Comparison of ENCODE assay signal across 8 cellular contexts in the genomic region with DNA sequence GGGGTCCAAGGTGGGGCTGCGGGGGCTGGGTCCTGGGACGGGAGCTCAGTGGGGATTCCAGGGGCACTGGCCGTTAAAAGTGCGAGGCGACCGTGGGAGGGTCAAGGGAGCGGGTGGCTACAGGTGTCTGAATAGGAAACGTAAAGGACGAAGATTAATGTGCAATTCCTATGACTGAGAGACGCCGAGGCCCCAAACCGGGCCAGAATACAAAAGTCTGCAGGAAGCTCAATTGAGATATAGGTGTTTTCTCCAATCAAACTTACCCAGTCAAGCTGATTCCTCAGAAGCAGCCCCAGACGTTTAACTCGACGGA. TPM values are rescaled to one million over a fixed set of nuclear protein-coding genes. Genes with fewer than 3 reads are reported as not detected.
A peak's percentile ranks its signal among the peaks of the same experiment; 100 is the strongest.
DNase-seq lines count a peak whose midpoint lies in the region; TF ChIP-seq lines count a peak whose summit lies in the region.

A gene (minus strand): TSS at position 305 of the 316 bp plus-strand sequence. CDS start 7,247 bp downstream, outside the sequence.

- in situ Hi-C loops in GM18951 (cut with MboI; ENCODE audit: low sequenced_read_pairs, unreplicated experiment): loop anchor here (5.0 kb wide), 1 partner anchor 100 kb away; no protein-coding TSS in a partner anchor

- peak; percentile 26 for DNase-seq in HuH-7 (ENCODE audit: low spot score)
- DNase-seq in mesothelial cell of epicardium (ENCODE audit: low spot score in 2 of 2, unreplicated experiment in 2 of 2): no peak
- no peak for DNase-seq in NCI-H1105 (lab: John Stamatoyannopoulos, UW)
- no peak for DNase-seq in EL
- no peak for DNase-seq in activated CD4-positive, alpha-beta T cell treated with anti-CD3 and anti-CD28 coated beads for 48 hours
- no peak for DNase-seq in activated CD4-positive, alpha-beta T cell treated with anti-CD3 and anti-CD28 coated beads for 1 hour

- H3K4me1 Mint-ChIP-seq in mesothelial cell of epicardium: peaks cover 17% of the 10 kb centered on the region

- no peak for TF ChIP-seq CTCF in mesothelial cell of epicardium (IDR thresholded peaks at IDR 0.05; ENCODE audit: unreplicated experiment)

- H3K9me3 Mint-ChIP-seq in mesothelial cell of epicardium: no peaks in the 10 kb centered on the region

- no peaks in the 10 kb centered on the region for H3K27me3 Mint-ChIP-seq in mesothelial cell of epicardium (ENCODE audit: low read depth)

- peak; percentile 51 for TF ChIP-seq POLR2A in GM18951 (IDR thresholded peaks at IDR 0.05; ENCODE audit: extremely low read depth, insufficient read depth, insufficient read length)

- peak within 1 kb of the TSS; percentile 97 for H3K27ac Mint-ChIP-seq in mesothelial cell of epicardium

- H3K36me3 Mint-ChIP-seq in mesothelial cell of epicardium: no peaks in the 10 kb centered on the region

- peak within 1 kb of the TSS; percentile 87 for H3K27ac ChIP-seq in cingulate gyrus (ENCODE audit: low read depth, low read length)

- H3K4me3 Mint-ChIP-seq in mesothelial cell of epicardium: peak within 1 kb of the TSS; percentile 88

RNA-seq across cellular contexts. Expression of the gene that starts here (rescaled TPM):
- total RNA-seq in mesothelial cell of epicardium: 8.7 to 9.9 TPM (median 9.1 TPM) in 3 replicates
